9 cellular contexts compared by ENCODE assay signal in the genomic region with DNA sequence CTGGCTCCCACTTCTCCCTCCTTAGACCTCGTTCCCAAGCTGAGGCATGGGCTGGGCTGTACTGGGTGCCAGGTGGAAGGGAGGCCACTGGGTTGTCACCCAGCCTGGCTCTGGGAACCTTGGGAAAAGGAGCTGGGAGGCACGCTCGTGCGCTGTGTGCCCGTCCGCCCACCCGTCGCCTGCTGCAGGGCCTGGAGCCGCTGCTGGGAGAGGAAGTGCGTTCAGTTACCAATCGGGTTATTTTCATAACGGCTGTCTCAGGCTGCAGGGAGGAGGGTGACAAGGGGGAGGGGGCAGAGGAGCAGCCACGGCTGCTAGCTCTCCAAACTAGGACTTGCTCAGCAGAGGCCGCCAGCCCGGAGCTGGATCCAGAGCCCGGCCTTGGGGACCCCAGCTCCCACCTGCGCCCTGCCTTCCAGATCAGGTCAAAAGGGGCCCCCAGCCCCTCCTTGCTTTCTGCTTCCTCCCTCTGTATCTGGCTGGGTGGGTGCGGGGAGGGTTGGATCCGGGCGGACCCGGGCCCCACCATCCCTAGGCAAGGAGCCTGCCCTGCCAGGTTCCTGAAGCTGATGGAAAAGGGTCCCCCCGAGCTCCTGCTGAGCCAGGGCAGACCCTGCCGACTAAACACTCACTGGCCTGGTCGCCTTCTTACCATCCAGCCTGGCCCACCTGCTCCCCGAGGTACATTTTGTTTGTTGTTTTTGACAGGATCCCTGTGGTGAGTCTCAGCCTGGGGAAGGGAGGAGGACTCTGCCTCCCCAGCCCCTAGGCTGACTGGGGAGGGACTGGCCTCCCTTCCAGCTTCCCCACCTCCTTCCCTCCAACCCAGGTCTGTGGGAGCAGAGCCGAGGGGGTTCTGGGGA. TPM values are rescaled to one million over a fixed set of nuclear protein-coding genes. Genes with fewer than 3 reads are reported as not detected.
DNase-seq lines count a peak whose midpoint lies in the region; ATAC-seq, FAIRE-seq and TF ChIP-seq lines count a peak whose summit lies in the region.
"Had no signal": no experiment of that assay in that cellular context is flagged by ENCODE, and none has a peak within 500 bp of the region (broad histone marks: within the 10 kb centered on the region; RNA-seq: fewer than 3 reads in every experiment).

No MANE protein-coding gene starts in this region.

- DNase-seq in AML-193 (lab: John Stamatoyannopoulos, UW) (peak; percentile 77 to 80), SKM-1 treated with dmso at 0.1 percent for 144 hours (lab: John Stamatoyannopoulos, UW; ENCODE audit: unreplicated experiment) (peak; percentile 80), astrocyte (ENCODE audit: low read depth) (no peak), left colon (peak in 1 of 2 donors; percentile 52), SW 1271 (lab: John Stamatoyannopoulos, UW) (no peak)
- DNase-seq in stimulated activated CD4-positive, alpha-beta T cell treated with anti-CD3 and anti-CD28 coated beads, Interleukin-4, amount 100 ng/mL, for 4 hours = peak; percentile 57 to 60

- no peak overlapping the region for H3K4me3 ChIP-seq in astrocyte (ENCODE audit: insufficient read depth, low read depth, low read length)

- peaks cover 34% of the 10 kb centered on the region for H3K4me1 ChIP-seq in astrocyte (ENCODE audit: insufficient read depth, low read length)

- no peaks in the 10 kb centered on the region for H3K27me3 Mint-ChIP-seq in astrocyte (ENCODE audit: low read depth, unreplicated experiment)

- H3K4me3 Mint-ChIP-seq in astrocyte (ENCODE audit: unreplicated experiment) = no peak overlapping the region

- H2AFZ ChIP-seq in astrocyte (ENCODE audit: low read depth, low read length) = no peak overlapping the region

- peaks cover 59% of the 10 kb centered on the region for H4K20me1 ChIP-seq in astrocyte (ENCODE audit: insufficient read depth, low read length)

- H3K4me2 ChIP-seq in astrocyte (ENCODE audit: low read length) = peak overlapping the region; percentile 70

- H3K27me3 ChIP-seq in astrocyte (ENCODE audit: insufficient read depth, low read length) = no peaks in the 10 kb centered on the region

- H3K79me2 ChIP-seq in astrocyte (ENCODE audit: insufficient read depth, low read length) = peaks cover 54% of the 10 kb centered on the region

- no peaks in the 10 kb centered on the region for H3K36me3 ChIP-seq in astrocyte (ENCODE audit: insufficient read depth, low read length)

- H3K9ac ChIP-seq in astrocyte (ENCODE audit: low read length) = peak overlapping the region; percentile 59

- no peak overlapping the region for H3K27ac Mint-ChIP-seq in astrocyte (ENCODE audit: unreplicated experiment)

- FAIRE-seq in astrocyte (lab: Jason Lieb, UNC) = no peak
- FAIRE-seq: keratinocyte had no signal

- ATAC-seq in GM19328 (IDR thresholded peaks at IDR 0.05; ENCODE audit: unreplicated experiment) (peak; percentile 84), HG03457 (IDR thresholded peaks at IDR 0.05; ENCODE audit: unreplicated experiment) (peak; percentile 52), left colon (peak; percentile 11)

- H3K4me1 Mint-ChIP-seq in astrocyte (ENCODE audit: low read depth, unreplicated experiment) = peaks cover 22% of the 10 kb centered on the region

- peaks cover 4% of the 10 kb centered on the region for H3K36me3 Mint-ChIP-seq in astrocyte (ENCODE audit: low read depth, unreplicated experiment)

- no peak for TF ChIP-seq CTCF in astrocyte (IDR thresholded peaks at IDR 0.05; ENCODE audit: insufficient read depth, low read depth, low read length)

- intact Hi-C loops in left colon (cut with DNase I, micrococcal nuclease) = no loop called here

- H3K27ac ChIP-seq in astrocyte (ENCODE audit: low read depth, low read length) = peak overlapping the region; percentile 8

- no peaks in the 10 kb centered on the region for H3K9me3 Mint-ChIP-seq in astrocyte (ENCODE audit: unreplicated experiment)

- H3K9me3 ChIP-seq in astrocyte (ENCODE audit: insufficient read depth, low read depth, low read length) = no peaks in the 10 kb centered on the region

RNA-seq across cellular contexts. Expression of gene DGKZ, which starts 14.3 kb away (rescaled TPM):
- 53.8 and 59.3 TPM in 2 replicates for total RNA-seq in astrocyte
- 10 to 100 TPM; 44.9 to 47.9 TPM for total RNA-seq in left colon

RNA-seq across cellular contexts. Expression of gene MDK, which starts 20.0 kb away (rescaled TPM):
- total RNA-seq in astrocyte = 277 and 325 TPM in 2 replicates
- 100 to 1,000 TPM; 136 to 195 TPM for total RNA-seq in left colon

RNA-seq across cellular contexts. Expression of gene CHRM4, which starts 30.1 kb away (rescaled TPM):
- 0.27 and 0.43 TPM in 2 replicates for total RNA-seq in astrocyte
- 1 to 10 TPM in 1 of 2 donors, under 1 TPM in 1; 0.67 to 3.1 TPM for total RNA-seq in left colon

Comparison
In these comparisons a context has a peak if more than half of its experiments do, and no peak if none do; other contexts are left out.
1. DNase-seq: peak in AML-193 (2 of 2), SKM-1 treated with dmso at 0.1 percent for 144 hours (single experiment) and stimulated activated CD4-positive, alpha-beta T cell treated with anti-CD3 and anti-CD28 coated beads, Interleukin-4, amount 100 ng/mL, for 4 hours (2 of 2); none in astrocyte (single experiment) and SW 1271 (0 of 2).
2. ATAC-seq: peak in every context shown above with its lines; median percentile 84 in GM19328; 52 in HG03457; 11 in left colon.